In the genomic region with DNA sequence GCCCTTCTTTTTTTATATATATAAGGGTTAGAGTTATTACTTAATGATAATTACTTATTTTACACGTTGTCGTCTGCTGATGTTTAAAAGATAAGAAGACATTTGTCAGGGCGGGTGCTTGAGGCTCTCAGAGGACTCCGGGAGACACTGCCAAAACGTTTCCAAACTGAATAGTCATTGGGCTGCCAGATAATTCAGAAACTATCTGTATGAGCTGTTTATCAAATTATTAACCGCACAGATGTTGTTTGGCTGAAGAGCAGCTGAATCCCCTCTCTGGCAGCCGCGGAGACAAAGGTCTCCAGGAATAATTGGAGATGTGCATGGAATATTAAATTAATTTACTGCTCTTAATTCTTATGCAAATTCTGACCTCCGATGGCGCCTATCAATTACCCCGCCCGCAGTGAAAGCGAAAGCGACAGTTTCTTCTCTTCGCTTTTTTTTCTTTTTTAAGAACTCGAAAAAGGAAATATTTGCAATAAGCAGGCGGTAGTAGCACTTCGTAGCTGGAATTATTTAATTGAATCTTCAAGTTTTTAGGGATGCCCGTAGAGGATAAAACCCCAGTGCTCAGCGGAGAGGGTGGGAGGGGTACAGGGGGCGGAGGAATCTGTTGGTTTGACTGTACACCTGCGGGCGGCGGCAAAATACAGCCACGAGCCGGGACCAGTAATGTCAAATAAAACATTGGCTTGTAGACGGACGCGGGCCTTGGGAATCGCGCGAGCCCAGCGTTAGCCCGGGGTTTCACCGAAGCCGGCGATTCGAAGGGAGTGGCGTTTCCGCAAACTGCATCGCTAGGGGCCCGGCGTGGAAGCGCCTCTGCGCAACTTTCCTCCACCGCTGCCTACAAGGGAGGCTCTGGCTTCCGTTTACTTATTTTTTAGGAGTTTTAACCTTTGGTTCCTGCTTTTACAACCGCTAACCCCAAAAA, we compare ENCODE assay signal across 9 cellular contexts. TPM values are rescaled to one million over a fixed set of nuclear protein-coding genes. Genes with fewer than 3 reads are reported as not detected.
A peak's percentile ranks its signal among the peaks of the same experiment; 100 is the strongest.
DNase-seq lines count a peak whose midpoint lies in the region; ATAC-seq, FAIRE-seq and TF ChIP-seq lines count a peak whose summit lies in the region.
"Had no signal": no experiment of that assay in that cellular context is flagged by ENCODE, and none has a peak within 500 bp of the region (broad histone marks: within the 10 kb centered on the region; RNA-seq: fewer than 3 reads in every experiment).

No MANE protein-coding gene starts in this region.

- no peaks in the 10 kb centered on the region for H3K9me3 Mint-ChIP-seq in activated naive CD4-positive, alpha-beta T cell treated with anti-CD3 and anti-CD28 coated beads, Interleukin-2, amount 50 U/mL, for 72 hours

- TF ChIP-seq POLR2A in GM12891 (IDR thresholded peaks at IDR 0.05; ENCODE audit: low read depth, low read length): no peak

- peaks cover 5 to 10% of the 10 kb centered on the region in 2 donors for H3K36me3 Mint-ChIP-seq in activated naive CD4-positive, alpha-beta T cell treated with anti-CD3 and anti-CD28 coated beads, Interleukin-2, amount 50 U/mL, for 72 hours

- H3K27ac Mint-ChIP-seq in activated naive CD4-positive, alpha-beta T cell treated with anti-CD3 and anti-CD28 coated beads, Interleukin-2, amount 50 U/mL, for 72 hours: peak overlapping the region; percentile 47 to 91

- no peak for FAIRE-seq in GM12891 (lab: Jason Lieb, UNC)
- FAIRE-seq: TTC549 had no signal

- ATAC-seq in HG02840 (IDR thresholded peaks at IDR 0.05; ENCODE audit: low FRiP score, unreplicated experiment): peak; percentile 42
- ATAC-seq in activated naive CD4-positive, alpha-beta T cell treated with anti-CD3 and anti-CD28 coated beads, Interleukin-2, amount 50 U/mL, for 72 hours: peak; percentile 56 to 73

- DNase-seq in GM12891 (ENCODE audit: insufficient read length, low spot score) (peak; percentile 49), NCI-H82 treated with DMSO at 0.1 percent for 48 hours (lab: John Stamatoyannopoulos, UW; ENCODE audit: unreplicated experiment) (peak; percentile 5), DMS53 treated with DMSO at 0.1 percent for 48 hours (lab: John Stamatoyannopoulos, UW; ENCODE audit: unreplicated experiment) (no peak), occipital lobe (lab: John Stamatoyannopoulos, UW) (no peak)
- DNase-seq in activated naive CD4-positive, alpha-beta T cell treated with anti-CD3 and anti-CD28 coated beads, Interleukin-2, amount 50 U/mL, for 72 hours (ENCODE audit: low spot score in 2 of 2): peak; percentile 38 to 63
- peak; percentile 36 for DNase-seq in stimulated activated CD4-positive, alpha-beta T cell treated with anti-CD3 and anti-CD28 coated beads, Interleukin-4, amount 100 ng/mL, for 1 hour

- peak overlapping the region; percentile 36 for H3K4me3 ChIP-seq in iPS-11a (ENCODE audit: low read depth, low read length)

TF ChIP-seq in GM12891, 5 proteins besides CTCF, POLR2A, EP300 and RAD21:
- TF ChIP-seq TAF1 (IDR thresholded peaks at IDR 0.05; ENCODE audit: low read depth, low read length) (no peak), POU2F2 (IDR thresholded peaks at IDR 0.05; ENCODE audit: low read depth, low read length) (peak; percentile 39; the same call in 1 of the 2 replicates)
TF ChIP-seq in GM12891: peak in this region for 1.

RNA-seq across cellular contexts. Expression of a gene that starts 6.2 kb away (rescaled TPM):
- not detected for polyA plus RNA-seq in GM12891 (2012; ENCODE audit: low read depth, missing spikeins)
- not detected for total RNA-seq in activated naive CD4-positive, alpha-beta T cell treated with anti-CD3 and anti-CD28 coated beads, Interleukin-2, amount 50 U/mL, for 72 hours
- 2.0 TPM for total RNA-seq in occipital lobe

RNA-seq across cellular contexts. Expression of a gene that starts 26.0 kb away (rescaled TPM):
- polyA plus RNA-seq in GM12891 (2012; ENCODE audit: low read depth, missing spikeins): 8.5 TPM
- total RNA-seq in activated naive CD4-positive, alpha-beta T cell treated with anti-CD3 and anti-CD28 coated beads, Interleukin-2, amount 50 U/mL, for 72 hours: 10 to 100 TPM; 12.2 to 19.5 TPM
- total RNA-seq in occipital lobe: 8.4 TPM

Comparison
In these comparisons a context has a peak if more than half of its experiments do, and no peak if none do; other contexts are left out.
1. DNase-seq: peak in GM12891 (single experiment), NCI-H82 treated with DMSO at 0.1 percent for 48 hours (single experiment), activated naive CD4-positive, alpha-beta T cell treated with anti-CD3 and anti-CD28 coated beads, Interleukin-2, amount 50 U/mL, for 72 hours (2 of 2) and stimulated activated CD4-positive, alpha-beta T cell treated with anti-CD3 and anti-CD28 coated beads, Interleukin-4, amount 100 ng/mL, for 1 hour (single experiment); none in DMS53 treated with DMSO at 0.1 percent for 48 hours (single experiment) and occipital lobe (single experiment).